ENCODE assay signal across 30 cellular contexts in genomic region chr15:98530570-98530969, GRCh38.
DNase-seq lines count a peak whose midpoint lies in the region; ATAC-seq lines count a peak whose summit lies in the region.
"Had no signal": no experiment of that assay in that cellular context is flagged by ENCODE, and none has a peak within 500 bp of the region (broad histone marks: within the 10 kb centered on the region; RNA-seq: fewer than 3 reads in every experiment).

No MANE protein-coding gene starts in this region.

- H3K27me3 Mint-ChIP-seq in activated CD4-positive, alpha-beta T cell treated with anti-CD3 and anti-CD28 coated beads, Interleukin-2, amount 10 ng/mL, durations not matched to agents 7 days and 5 days: peaks cover 15% of the 10 kb centered on the region

- no peak overlapping the region for H3K27ac Mint-ChIP-seq in activated CD4-positive, alpha-beta T cell treated with anti-CD3 and anti-CD28 coated beads, Interleukin-2, amount 10 ng/mL, durations not matched to agents 7 days and 5 days
- H3K27ac Mint-ChIP-seq: H9; IgD-negative memory B cell; T-helper 2 cell treated with Interferon-gamma antibody and Interleukin-4, amounts not matched to agents 5 μg/mL and 100 μg/mL, for 36 hours had no signal

- POLR2A ChIA-PET in activated CD4-positive, alpha-beta T cell treated with anti-CD3 and anti-CD28 coated beads, Interleukin-2, amount 10 ng/mL, durations not matched to agents 7 days and 5 days (lab: Charles Lee): no interaction called here

- ATAC-seq in GM19351 (IDR thresholded peaks at IDR 0.05; ENCODE audit: unreplicated experiment) (peak; percentile 96), HG03139 (IDR thresholded peaks at IDR 0.05; ENCODE audit: unreplicated experiment) (peak; percentile 56), HG03097 (IDR thresholded peaks at IDR 0.05; ENCODE audit: low FRiP score, unreplicated experiment) (no peak)

- no peaks in the 10 kb centered on the region for H3K36me3 Mint-ChIP-seq in activated CD4-positive, alpha-beta T cell treated with anti-CD3 and anti-CD28 coated beads, Interleukin-2, amount 10 ng/mL, durations not matched to agents 7 days and 5 days (ENCODE audit: low read depth)
- H3K36me3 Mint-ChIP-seq: IgD-negative memory B cell had no signal

- DNase-seq in activated CD4-positive, alpha-beta T cell treated with anti-CD3 and anti-CD28 coated beads for 48 hours: peak; percentile 39
- no peak for DNase-seq in activated CD4-positive, alpha-beta T cell treated with anti-CD3 and anti-CD28 coated beads, Interleukin-2, amount 10 ng/mL, durations not matched to agents 7 days and 5 days
- DNase-seq in putamen (ENCODE audit: low spot score) (peak; percentile 46), NK-92 (lab: John Stamatoyannopoulos, UW; ENCODE audit: unreplicated experiment) (no peak), GM19240 (ENCODE audit: insufficient read length, low spot score) (no peak)
- DNase-seq: 8988T; activated CD4-positive, CD25-positive, alpha-beta regulatory T cell treated with anti-CD3 and anti-CD28 coated beads, Interleukin-2, amount 50 U/mL, for 72 hours; activated CD8-positive, alpha-beta memory T cell treated with anti-CD3 and anti-CD28 coated beads for 24 hours; activated effector memory CD4-positive, alpha-beta T cell treated with anti-CD3 and anti-CD28 coated beads, Interleukin-2, amount 50 U/mL, for 16 hours; activated T-cell treated with anti-CD3 and anti-CD28 coated beads for 4 hours; body of pancreas; C1 segment of cervical spinal cord; cerebellar nuclear complex; foreskin fibroblast; H9; left ventricle myocardium inferior; mesendoderm; MV-4-11; NCI-H1436; NCI-H2081 treated with DMSO at 0.1 percent for 48 hours; NCI-H345; NCI-H748 treated with DMSO at 0.1 percent for 48 hours; pancreas; SIG-M5; transverse colon had no signal

- H3K4me1 Mint-ChIP-seq in activated CD4-positive, alpha-beta T cell treated with anti-CD3 and anti-CD28 coated beads, Interleukin-2, amount 10 ng/mL, durations not matched to agents 7 days and 5 days: no peaks in the 10 kb centered on the region

- H3K4me3 Mint-ChIP-seq in activated CD4-positive, alpha-beta T cell treated with anti-CD3 and anti-CD28 coated beads, Interleukin-2, amount 10 ng/mL, durations not matched to agents 7 days and 5 days: no peak overlapping the region
- H3K4me3 Mint-ChIP-seq: H9; IgD-negative memory B cell; T-helper 2 cell treated with Interferon-gamma antibody and Interleukin-4, amounts not matched to agents 5 μg/mL and 100 μg/mL, for 36 hours had no signal

- CTCF ChIA-PET in activated CD4-positive, alpha-beta T cell treated with anti-CD3 and anti-CD28 coated beads, Interleukin-2, amount 10 ng/mL, durations not matched to agents 7 days and 5 days (lab: Charles Lee): interaction anchor here (0.6 to 1.1 kb wide), 5 partner anchors 66 to 689 kb away, joined by 3 to 4 read pairs (median 3); no protein-coding TSS in a partner anchor

- no peaks in the 10 kb centered on the region for H3K9me3 Mint-ChIP-seq in activated CD4-positive, alpha-beta T cell treated with anti-CD3 and anti-CD28 coated beads, Interleukin-2, amount 10 ng/mL, durations not matched to agents 7 days and 5 days
- H3K9me3 Mint-ChIP-seq: H9; IgD-negative memory B cell; T-helper 2 cell treated with Interferon-gamma antibody and Interleukin-4, amounts not matched to agents 5 μg/mL and 100 μg/mL, for 36 hours had no signal

Comparison
In these comparisons a context has a peak if more than half of its experiments do, and no peak if none do; other contexts are left out.
1. DNase-seq: peak in activated CD4-positive, alpha-beta T cell treated with anti-CD3 and anti-CD28 coated beads for 48 hours (single experiment) and putamen (single experiment); none in activated CD4-positive, alpha-beta T cell treated with anti-CD3 and anti-CD28 coated beads, Interleukin-2, amount 10 ng/mL, durations not matched to agents 7 days and 5 days (single experiment), NK-92 (single experiment) and GM19240 (single experiment).